25 cellular contexts compared by ENCODE assay signal in genomic region chr4:173794662-173795061, GRCh38.
DNase-seq lines count a peak whose midpoint lies in the region; ATAC-seq and TF ChIP-seq lines count a peak whose summit lies in the region.
"Had no signal": no experiment of that assay in that cellular context is flagged by ENCODE, and none has a peak within 500 bp of the region (broad histone marks: within the 10 kb centered on the region; RNA-seq: fewer than 3 reads in every experiment).

No MANE protein-coding gene starts in this region.

- H3K36me3 ChIP-seq in A673 (ENCODE audit: insufficient read depth, low read length, poor library complexity, severe bottlenecking) (no peaks in the 10 kb centered on the region), HEK293 (ENCODE audit: control insufficient read depth in 2 of 2, insufficient read depth in 1 of 2, low read length in 2 of 2) (no peaks in the 10 kb centered on the region), adipocyte (ENCODE audit: control insufficient read depth, insufficient read depth, low read length, severe bottlenecking) (no peaks in the 10 kb centered on the region)
- H3K36me3 ChIP-seq: cardiac muscle cell, heart left ventricle, thoracic aorta had no signal

- H3K9me3 Mint-ChIP-seq in effector memory CD8-positive, alpha-beta T cell: peaks cover 0 to 6% of the 10 kb centered on the region in 2 donors
- peaks cover 3% of the 10 kb centered on the region for H3K9me3 Mint-ChIP-seq in activated CD4-positive, alpha-beta T cell treated with anti-CD3 and anti-CD28 coated beads for 36 hours (ENCODE audit: low read depth)
- H3K9me3 Mint-ChIP-seq: activated CD8-positive, alpha-beta T cell treated with anti-CD3 and anti-CD28 coated beads for 36 hours; H9; T-helper 1 cell treated with Interleukin-12 subunit alpha and Interleukin-12 subunit beta and Interleukin-4 antibody, amounts not matched to agents 30 μg/mL and 1 μg/mL, for 36 hours had no signal

- peak overlapping the region; percentile 70 for H3K27ac ChIP-seq in A673 (ENCODE audit: low read depth, low read length, poor library complexity, severe bottlenecking)
- H3K27ac ChIP-seq in HEK293 (ENCODE audit: extremely low read depth, low read depth, low read length): no peak overlapping the region
- H3K27ac ChIP-seq: cardiac muscle cell, dorsolateral prefrontal cortex, heart left ventricle, KMS-11, thoracic aorta had no signal

- H3K4me3 ChIP-seq in A673 (ENCODE audit: low read depth, low read length, poor library complexity, severe bottlenecking) (peak overlapping the region; percentile 24), HEK293 (ENCODE audit: low read depth, low read length) (no peak overlapping the region), adipocyte (ENCODE audit: low read length) (no peak overlapping the region)
- H3K4me3 ChIP-seq: cardiac muscle cell, dorsolateral prefrontal cortex, heart left ventricle, thoracic aorta had no signal

- H3K36me3 Mint-ChIP-seq in effector memory CD8-positive, alpha-beta T cell (ENCODE audit: insufficient read depth): no peaks in the 10 kb centered on the region
- H3K36me3 Mint-ChIP-seq in activated CD4-positive, alpha-beta T cell treated with anti-CD3 and anti-CD28 coated beads for 36 hours (ENCODE audit: low read depth): no peaks in the 10 kb centered on the region
- H3K36me3 Mint-ChIP-seq: activated naive CD4-positive, alpha-beta T cell treated with anti-CD3 and anti-CD28 coated beads, Interleukin-2, amount 50 U/mL, for 72 hours; CD4-positive, CD25-positive, alpha-beta regulatory T cell; naive thymus-derived CD4-positive, alpha-beta T cell had no signal

- no peak for ATAC-seq in effector memory CD8-positive, alpha-beta T cell (replicated peaks)
- no peak for ATAC-seq in activated CD4-positive, alpha-beta T cell treated with anti-CD3 and anti-CD28 coated beads for 36 hours
- ATAC-seq: activated CD8-positive, alpha-beta T cell treated with anti-CD3 and anti-CD28 coated beads for 36 hours; activated naive CD4-positive, alpha-beta T cell treated with anti-CD3 and anti-CD28 coated beads, Interleukin-2, amount 50 U/mL, for 72 hours; heart left ventricle; naive thymus-derived CD4-positive, alpha-beta T cell had no signal

- H3K27ac Mint-ChIP-seq in effector memory CD8-positive, alpha-beta T cell: no peak overlapping the region
- H3K27ac Mint-ChIP-seq in activated CD4-positive, alpha-beta T cell treated with anti-CD3 and anti-CD28 coated beads for 36 hours: no peak overlapping the region
- H3K27ac Mint-ChIP-seq: activated CD8-positive, alpha-beta T cell treated with anti-CD3 and anti-CD28 coated beads for 36 hours; activated naive CD4-positive, alpha-beta T cell treated with anti-CD3 and anti-CD28 coated beads, Interleukin-2, amount 50 U/mL, for 72 hours; CD4-positive, CD25-positive, alpha-beta regulatory T cell; H9; naive thymus-derived CD4-positive, alpha-beta T cell; T-helper 1 cell treated with Interleukin-12 subunit alpha and Interleukin-12 subunit beta and Interleukin-4 antibody, amounts not matched to agents 30 μg/mL and 1 μg/mL, for 36 hours had no signal

- H3K27me3 ChIP-seq in A673 (replicated peaks; ENCODE audit: insufficient read depth, low read depth, low read length, poor library complexity): no peaks in the 10 kb centered on the region
- no peaks in the 10 kb centered on the region for H3K27me3 ChIP-seq in adipocyte (replicated peaks; ENCODE audit: control insufficient read depth, insufficient read depth, low read length)
- H3K27me3 ChIP-seq: cardiac muscle cell, dorsolateral prefrontal cortex, heart left ventricle had no signal

- no TSS peak for BruUV-seq in A673 (replicated peaks; lab: Mats Ljungman, UMichigan)

- H3K9me3 ChIP-seq in A673 (ENCODE audit: low read depth, low read length, poor library complexity, severe bottlenecking) (no peaks in the 10 kb centered on the region), HEK293 (ENCODE audit: control insufficient read depth, insufficient read depth, low read depth, low read length) (no peaks in the 10 kb centered on the region), adipocyte (ENCODE audit: control insufficient read depth, low read length) (no peaks in the 10 kb centered on the region)
- H3K9me3 ChIP-seq: heart left ventricle, thoracic aorta had no signal

- no peak overlapping the region for H3K4me3 Mint-ChIP-seq in effector memory CD8-positive, alpha-beta T cell
- no peak overlapping the region for H3K4me3 Mint-ChIP-seq in activated CD4-positive, alpha-beta T cell treated with anti-CD3 and anti-CD28 coated beads for 36 hours
- H3K4me3 Mint-ChIP-seq: activated CD8-positive, alpha-beta T cell treated with anti-CD3 and anti-CD28 coated beads for 36 hours; CD4-positive, CD25-positive, alpha-beta regulatory T cell; H9; naive thymus-derived CD4-positive, alpha-beta T cell; T-helper 1 cell treated with Interleukin-12 subunit alpha and Interleukin-12 subunit beta and Interleukin-4 antibody, amounts not matched to agents 30 μg/mL and 1 μg/mL, for 36 hours had no signal

- peaks cover 22% of the 10 kb centered on the region for H3K4me1 ChIP-seq in A673 (ENCODE audit: insufficient read depth, low read length, poor library complexity, severe bottlenecking)
- no peaks in the 10 kb centered on the region for H3K4me1 ChIP-seq in HEK293 (ENCODE audit: control insufficient read depth, insufficient read depth, low read length)
- H3K4me1 ChIP-seq in adipocyte (ENCODE audit: control insufficient read depth, insufficient read depth, low read length): no peaks in the 10 kb centered on the region
- H3K4me1 ChIP-seq: heart left ventricle had no signal

- TF ChIP-seq CTCF in A673 (conservative IDR thresholded peaks at IDR 0.05; ENCODE audit: low read depth, low read length) (no peak), HEK293 (tag by site-specific recombination; IDR thresholded peaks at IDR 0.05) (no peak)

- H3K27me3 Mint-ChIP-seq in effector memory CD8-positive, alpha-beta T cell: no peaks in the 10 kb centered on the region
- H3K27me3 Mint-ChIP-seq in activated CD4-positive, alpha-beta T cell treated with anti-CD3 and anti-CD28 coated beads for 36 hours: no peaks in the 10 kb centered on the region
- H3K27me3 Mint-ChIP-seq: activated CD8-positive, alpha-beta T cell treated with anti-CD3 and anti-CD28 coated beads for 36 hours; CD4-positive, CD25-positive, alpha-beta regulatory T cell; naive thymus-derived CD4-positive, alpha-beta T cell had no signal

- POLR2A ChIA-PET in A673 (lab: Charles Lee; ENCODE audit: low non-redundant PET) (no interaction called here), HEK293 (lab: Yijun Ruan, JAX) (no interaction called here)
- POLR2A ChIA-PET in activated CD4-positive, alpha-beta T cell treated with anti-CD3 and anti-CD28 coated beads for 36 hours (lab: Charles Lee): no interaction called here

- H3K9ac ChIP-seq in adipocyte (ENCODE audit: low read length): no peak overlapping the region
- H3K9ac ChIP-seq: KMS-11 had no signal

- no peaks in the 10 kb centered on the region for H3K4me1 Mint-ChIP-seq in effector memory CD8-positive, alpha-beta T cell (ENCODE audit: low read depth in 2 of 2)
- H3K4me1 Mint-ChIP-seq in activated CD4-positive, alpha-beta T cell treated with anti-CD3 and anti-CD28 coated beads for 36 hours: no peaks in the 10 kb centered on the region
- H3K4me1 Mint-ChIP-seq: CD4-positive, CD25-positive, alpha-beta regulatory T cell; H9; naive thymus-derived CD4-positive, alpha-beta T cell had no signal

- DNase-seq in A673 (ENCODE audit: low spot score): peak; percentile 79
- DNase-seq in adipocyte (ENCODE audit: low read depth): peak; percentile 36
- DNase-seq in hepatic stellate cell (ENCODE audit: low spot score): peak; percentile 17
- DNase-seq in effector memory CD8-positive, alpha-beta T cell: no peak
- DNase-seq in occipital lobe (lab: John Stamatoyannopoulos, UW): no peak
- no peak for DNase-seq in amygdala (lab: John Stamatoyannopoulos, UW)
- DNase-seq in activated CD4-positive, alpha-beta T cell treated with anti-CD3 and anti-CD28 coated beads for 36 hours: no peak
- DNase-seq: 8988T; activated CD8-positive, alpha-beta T cell treated with anti-CD3 and anti-CD28 coated beads for 36 hours; activated T-cell treated with anti-CD3 and anti-CD28 coated beads, Interleukin-2, amount 50 U/mL, for 48 hours; CD4-positive, CD25-positive, alpha-beta regulatory T cell; dorsolateral prefrontal cortex; H9; heart left ventricle; naive thymus-derived CD4-positive, alpha-beta T cell; NCI-H1092; NCI-H2081 treated with DMSO at 0.1 percent for 48 hours; NCI-H510A treated with DMSO at 0.1 percent for 48 hours; Right ventricle myocardium superior had no signal

- intact Hi-C loops in A673 (cut with micrococcal nuclease; ENCODE audit: unreplicated experiment): no loop called here
- intact Hi-C loops in activated CD4-positive, alpha-beta T cell treated with anti-CD3 and anti-CD28 coated beads for 36 hours (cut with DNase I, micrococcal nuclease): no loop called here

- CTCF ChIA-PET in A673 (lab: Charles Lee) (no interaction called here), HEK293 (lab: Yijun Ruan, JAX) (no interaction called here)
- CTCF ChIA-PET in activated CD4-positive, alpha-beta T cell treated with anti-CD3 and anti-CD28 coated beads for 36 hours (lab: Charles Lee): no interaction called here

TF ChIP-seq in HEK293, 187 proteins besides CTCF, POLR2A, EP300 and RAD21:
- TF ChIP-seq ZBTB44 (tag by site-specific recombination; IDR thresholded peaks at IDR 0.05): no peak
- TF ChIP-seq PRDM1 (tag by site-specific recombination; IDR thresholded peaks at IDR 0.05): peak; percentile 61; the same call in 1 of the 2 replicates

Comparison
In these comparisons a context has a peak if more than half of its experiments do, and no peak if none do; other contexts are left out.
1. DNase-seq: peak in A673 (single experiment), adipocyte (single experiment) and hepatic stellate cell (single experiment); none in effector memory CD8-positive, alpha-beta T cell (0 of 3), occipital lobe (single experiment), amygdala (0 of 56) and activated CD4-positive, alpha-beta T cell treated with anti-CD3 and anti-CD28 coated beads for 36 hours (single experiment).